In the genomic region with DNA sequence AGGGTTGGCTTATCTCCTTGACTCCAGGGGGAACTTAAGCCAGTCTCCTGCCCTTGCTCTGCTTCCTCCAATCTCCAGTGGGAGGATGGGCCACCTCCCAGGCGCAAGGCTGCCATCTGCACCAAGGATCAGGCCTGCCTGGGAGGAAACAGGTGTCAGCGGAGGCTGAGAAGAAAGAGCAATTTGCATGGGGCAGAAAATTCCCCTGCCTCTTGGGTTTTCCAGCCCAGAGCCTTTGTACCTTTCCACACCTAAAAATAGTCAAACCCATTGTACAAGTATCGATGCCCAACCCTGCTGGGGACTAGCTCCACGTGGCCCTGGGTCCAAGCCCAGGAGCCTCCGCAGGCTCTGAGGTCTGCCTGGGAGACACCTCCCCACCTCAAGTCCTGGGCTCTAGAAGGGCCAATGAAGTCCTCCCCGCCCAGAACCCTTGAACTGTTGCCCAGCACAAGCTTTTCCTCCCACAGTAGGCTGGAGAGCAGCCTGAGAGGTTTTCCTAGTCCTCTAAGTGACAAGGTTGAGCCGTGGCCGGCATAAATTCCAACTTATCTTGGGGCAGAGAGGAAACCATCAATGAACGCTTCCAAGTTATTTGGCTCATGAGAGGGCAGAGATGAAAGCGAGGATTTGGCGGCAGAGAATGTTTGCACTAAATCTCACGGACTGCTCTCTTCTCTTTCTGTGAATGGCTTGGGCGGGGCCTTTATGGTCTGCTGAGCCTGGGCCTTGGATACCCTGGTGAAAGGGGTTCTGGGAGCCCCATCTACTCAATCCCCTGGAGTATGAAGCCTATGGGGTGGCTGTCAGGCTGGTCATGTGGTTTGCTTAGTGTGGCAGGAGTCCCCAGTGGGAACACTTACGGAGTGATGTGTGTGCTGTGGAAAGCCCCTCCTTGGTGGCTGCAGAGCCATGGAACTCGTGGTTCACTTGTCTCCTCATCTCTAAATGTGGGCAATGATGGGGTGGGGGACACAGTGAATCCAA, we compare ENCODE assay signal across 1 cellular context.
TF ChIP-seq lines count a peak whose summit lies in the region.

No MANE protein-coding gene starts in this region.

TF ChIP-seq in IMR-90, 13 proteins besides CTCF, POLR2A, EP300 and RAD21 (continued from another document):
- TF ChIP-seq, protein P1, sequence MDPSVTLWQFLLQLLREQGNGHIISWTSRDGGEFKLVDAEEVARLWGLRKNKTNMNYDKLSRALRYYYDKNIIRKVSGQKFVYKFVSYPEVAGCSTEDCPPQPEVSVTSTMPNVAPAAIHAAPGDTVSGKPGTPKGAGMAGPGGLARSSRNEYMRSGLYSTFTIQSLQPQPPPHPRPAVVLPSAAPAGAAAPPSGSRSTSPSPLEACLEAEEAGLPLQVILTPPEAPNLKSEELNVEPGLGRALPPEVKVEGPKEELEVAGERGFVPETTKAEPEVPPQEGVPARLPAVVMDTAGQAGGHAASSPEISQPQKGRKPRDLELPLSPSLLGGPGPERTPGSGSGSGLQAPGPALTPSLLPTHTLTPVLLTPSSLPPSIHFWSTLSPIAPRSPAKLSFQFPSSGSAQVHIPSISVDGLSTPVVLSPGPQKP (IDR thresholded peaks at IDR 0.05; ENCODE audit: borderline replicate concordance, low read depth, low read length) = no peak
- TF ChIP-seq RFX5 (IDR thresholded peaks at IDR 0.05; ENCODE audit: low read depth, low read length) (no peak), RCOR1 (IDR thresholded peaks at IDR 0.05; ENCODE audit: insufficient replicate concordance, low read length) (no peak), FOS (IDR thresholded peaks at IDR 0.05; ENCODE audit: low read depth, low read length) (no peak), CEBPB (IDR thresholded peaks at IDR 0.05; ENCODE audit: low read depth, low read length) (no peak), BHLHE40 (IDR thresholded peaks at IDR 0.05; ENCODE audit: low read depth, low read length) (no peak), SMC3 (IDR thresholded peaks at IDR 0.05; ENCODE audit: low read depth, low read length) (no peak), MXI1 (IDR thresholded peaks at IDR 0.05; ENCODE audit: borderline replicate concordance, low read depth, low read length) (no peak)
